ENCODE assay signal across 15 cellular contexts in genomic region chr17:55727275-55727674, GRCh38. TPM values are rescaled to one million over a fixed set of nuclear protein-coding genes. Genes with fewer than 3 reads are reported as not detected.
A peak's percentile ranks its signal among the peaks of the same experiment; 100 is the strongest.
DNase-seq lines count a peak whose midpoint lies in the region; ATAC-seq and TF ChIP-seq lines count a peak whose summit lies in the region.
"Had no signal": no experiment of that assay in that cellular context is flagged by ENCODE, and none has a peak within 500 bp of the region (broad histone marks: within the 10 kb centered on the region; RNA-seq: fewer than 3 reads in every experiment).

No MANE protein-coding gene starts in this region.

- H3K4me3 ChIP-seq in HEK293 (ENCODE audit: low read depth, low read length) (no peak overlapping the region), left lung (no peak overlapping the region), sigmoid colon (no peak overlapping the region)
- H3K4me3 ChIP-seq: BLaER1 had no signal

- no peak overlapping the region for H3K27ac Mint-ChIP-seq in activated CD8-positive, alpha-beta T cell treated with anti-CD3 and anti-CD28 coated beads, Interleukin-2, amount 10 ng/mL, durations not matched to agents 7 days and 5 days
- H3K27ac Mint-ChIP-seq: CD8-positive, alpha-beta memory T cell; IgD-negative memory B cell had no signal

- no peak for TF ChIP-seq POLR2A in sigmoid colon (IDR thresholded peaks at IDR 0.05)

- no peaks in the 10 kb centered on the region for H3K36me3 ChIP-seq in HEK293 (ENCODE audit: control insufficient read depth in 2 of 2, insufficient read depth in 1 of 2, low read length in 2 of 2)
- no peaks in the 10 kb centered on the region for H3K36me3 ChIP-seq in left lung
- no peaks in the 10 kb centered on the region for H3K36me3 ChIP-seq in sigmoid colon
- H3K36me3 ChIP-seq: BLaER1 had no signal

- DNase-seq in NCI-H69 (lab: John Stamatoyannopoulos, UW) = peak; percentile 14
- DNase-seq in left lung = no peak
- no peak for DNase-seq in sigmoid colon
- no peak for DNase-seq in activated CD8-positive, alpha-beta T cell treated with anti-CD3 and anti-CD28 coated beads, Interleukin-2, amount 10 ng/mL, durations not matched to agents 7 days and 5 days
- no peak for DNase-seq in NOMO-1 treated with DMSO at 0.1 percent for 48 hours (lab: John Stamatoyannopoulos, UW; ENCODE audit: unreplicated experiment)
- DNase-seq: CD8-positive, alpha-beta memory T cell; MV-4-11; NCI-H146; NCI-H345; SIG-M5; SW 1271 had no signal

- 75 to 88% methylated on average over 6 of the region's 6 CpGs for WGBS in sigmoid colon, 2 donors

- H3K4me3 Mint-ChIP-seq in activated CD8-positive, alpha-beta T cell treated with anti-CD3 and anti-CD28 coated beads, Interleukin-2, amount 10 ng/mL, durations not matched to agents 7 days and 5 days = no peak overlapping the region
- H3K4me3 Mint-ChIP-seq: CD8-positive, alpha-beta memory T cell; IgD-negative memory B cell had no signal

- TF ChIP-seq EP300 in sigmoid colon (IDR thresholded peaks at IDR 0.05) = no peak

- no peaks in the 10 kb centered on the region for H3K9me3 Mint-ChIP-seq in activated CD8-positive, alpha-beta T cell treated with anti-CD3 and anti-CD28 coated beads, Interleukin-2, amount 10 ng/mL, durations not matched to agents 7 days and 5 days (ENCODE audit: insufficient read depth)
- H3K9me3 Mint-ChIP-seq: CD8-positive, alpha-beta memory T cell; IgD-negative memory B cell had no signal

- H3K27me3 ChIP-seq in left lung (peaks cover 0 to 11% of the 10 kb centered on the region in 2 donors), sigmoid colon (no peaks in the 10 kb centered on the region)
- H3K27me3 ChIP-seq: BLaER1 had no signal

- no peak for TF ChIP-seq CTCF in HEK293 (tag by site-specific recombination; IDR thresholded peaks at IDR 0.05)
- no peak for TF ChIP-seq CTCF in left lung (IDR thresholded peaks at IDR 0.05)
- TF ChIP-seq CTCF in sigmoid colon (IDR thresholded peaks at IDR 0.05) = no peak

- H3K27me3 Mint-ChIP-seq in activated CD8-positive, alpha-beta T cell treated with anti-CD3 and anti-CD28 coated beads, Interleukin-2, amount 10 ng/mL, durations not matched to agents 7 days and 5 days (ENCODE audit: low read depth) = peaks cover 39% of the 10 kb centered on the region

- no peaks in the 10 kb centered on the region for H3K4me1 Mint-ChIP-seq in activated CD8-positive, alpha-beta T cell treated with anti-CD3 and anti-CD28 coated beads, Interleukin-2, amount 10 ng/mL, durations not matched to agents 7 days and 5 days (ENCODE audit: low read depth)
- H3K4me1 Mint-ChIP-seq: CD8-positive, alpha-beta memory T cell had no signal

- CTCF ChIA-PET in HEK293 (lab: Yijun Ruan, JAX) = interaction anchor here (0.6 to 1.4 kb wide), 3 partner anchors 9 to 86 kb away, joined by 3 to 7 read pairs (median 3); no protein-coding TSS in a partner anchor
- CTCF ChIA-PET in activated CD8-positive, alpha-beta T cell treated with anti-CD3 and anti-CD28 coated beads, Interleukin-2, amount 10 ng/mL, durations not matched to agents 7 days and 5 days (lab: Charles Lee) = interaction anchor here (1.8 kb wide), 1 partner anchor 9 kb away, joined by 7 read pairs; no protein-coding TSS in a partner anchor

- no peak overlapping the region for H3K27ac ChIP-seq in HEK293 (ENCODE audit: extremely low read depth, low read depth, low read length)
- H3K27ac ChIP-seq in left lung = peak overlapping the region; percentile 28 to 39
- peak overlapping the region in 3 of 4 donors; percentile 80 to 85 (median 82) for H3K27ac ChIP-seq in sigmoid colon
- H3K27ac ChIP-seq: BLaER1 had no signal

- intact Hi-C loops in left lung (cut with DNase I) (no loop called here), sigmoid colon (cut with DNase I) (loop anchor here (10.0 kb wide), 2 partner anchors 312 to 372 kb away; no protein-coding TSS in a partner anchor)

- peaks cover 37% of the 10 kb centered on the region for H3K4me1 ChIP-seq in HEK293 (ENCODE audit: control insufficient read depth, insufficient read depth, low read length)
- peaks cover 4 to 7% of the 10 kb centered on the region in 2 donors for H3K4me1 ChIP-seq in left lung
- H3K4me1 ChIP-seq in sigmoid colon = peaks cover 0 to 85% (median 73%) of the 10 kb centered on the region in 4 donors

- ATAC-seq in left lung (no peak), GM18511 (IDR thresholded peaks at IDR 0.05; ENCODE audit: unreplicated experiment) (no peak)
- ATAC-seq in activated CD8-positive, alpha-beta T cell treated with anti-CD3 and anti-CD28 coated beads, Interleukin-2, amount 10 ng/mL, durations not matched to agents 7 days and 5 days = no peak

- POLR2A ChIA-PET in HEK293 (lab: Yijun Ruan, JAX) = interaction anchor here (1.5 kb wide), 1 partner anchor 24 kb away, joined by 15 read pairs; the partner anchor contains the start of gene PCTP
- POLR2A ChIA-PET in activated CD8-positive, alpha-beta T cell treated with anti-CD3 and anti-CD28 coated beads, Interleukin-2, amount 10 ng/mL, durations not matched to agents 7 days and 5 days (lab: Charles Lee) = no interaction called here

- no peaks in the 10 kb centered on the region for H3K36me3 Mint-ChIP-seq in activated CD8-positive, alpha-beta T cell treated with anti-CD3 and anti-CD28 coated beads, Interleukin-2, amount 10 ng/mL, durations not matched to agents 7 days and 5 days (ENCODE audit: low read depth)
- H3K36me3 Mint-ChIP-seq: CD8-positive, alpha-beta memory T cell; IgD-negative memory B cell had no signal

- H3K9me3 ChIP-seq in HEK293 (ENCODE audit: control insufficient read depth, insufficient read depth, low read depth, low read length) (no peaks in the 10 kb centered on the region), left lung (no peaks in the 10 kb centered on the region), sigmoid colon (no peaks in the 10 kb centered on the region)
- H3K9me3 ChIP-seq: BLaER1 had no signal

TF ChIP-seq in HEK293, 187 proteins besides CTCF, POLR2A, EP300 and RAD21 (continues in another document):
- no peak for TF ChIP-seq ZEB2 (tag by site-specific recombination; IDR thresholded peaks at IDR 0.05)
- no peak for TF ChIP-seq ZNF768 (tag by site-specific recombination; IDR thresholded peaks at IDR 0.05)
- TF ChIP-seq ZNF324 (tag by site-specific recombination; IDR thresholded peaks at IDR 0.05) = no peak
- TF ChIP-seq ZNF513 (tag by site-specific recombination; IDR thresholded peaks at IDR 0.05) = no peak
- no peak for TF ChIP-seq ZNF473 (tag by site-specific recombination; IDR thresholded peaks at IDR 0.05)
- TF ChIP-seq ZNF341 (tag by site-specific recombination; IDR thresholded peaks at IDR 0.05; ENCODE audit: low read depth) = peak; percentile 26; the same call in 1 of the 2 replicates
- peak; percentile 57; the same call in 1 of the 2 replicates for TF ChIP-seq WT1 (tag by site-specific recombination; IDR thresholded peaks at IDR 0.05)
- TF ChIP-seq ZNF202 (tag by site-specific recombination; IDR thresholded peaks at IDR 0.05; ENCODE audit: borderline replicate concordance) = no peak
- no peak for TF ChIP-seq ZNF211 (tag by site-specific recombination; IDR thresholded peaks at IDR 0.05; ENCODE audit: low read depth)
- no peak for TF ChIP-seq ZSCAN18 (tag by site-specific recombination; IDR thresholded peaks at IDR 0.05)
- TF ChIP-seq KLF8 (tag by site-specific recombination; IDR thresholded peaks at IDR 0.05) = no peak
- no peak for TF ChIP-seq ZFP69B (tag by site-specific recombination; IDR thresholded peaks at IDR 0.05)
- no peak for TF ChIP-seq AEBP2 (tag by site-specific recombination; IDR thresholded peaks at IDR 0.05; ENCODE audit: borderline replicate concordance)

RNA-seq across cellular contexts. Expression of gene TMEM100, which starts 4.6 kb away (rescaled TPM):
- total RNA-seq in left lung (100 to 1,000 TPM in 1 of 2 donors, 10 to 100 TPM in 1; 63.1 to 164 TPM), sigmoid colon (10 to 100 TPM in 3 of 4 donors, 1 to 10 TPM in 1; 9.0 to 25.0 (median 15.3) TPM)
- 1 to 10 TPM; 2.5 to 7.1 (median 5.4) TPM for polyA plus RNA-seq in sigmoid colon
- not detected for total RNA-seq in activated CD8-positive, alpha-beta T cell treated with anti-CD3 and anti-CD28 coated beads, Interleukin-2, amount 10 ng/mL, durations not matched to agents 7 days and 5 days
- total RNA-seq: CD8-positive, alpha-beta memory T cell had no signal
- polyA plus RNA-seq: CD8-positive, alpha-beta memory T cell; IgD-negative memory B cell had no signal

RNA-seq across cellular contexts. Expression of gene PCTP, which starts 23.6 kb away (rescaled TPM):
- total RNA-seq in left lung (10 to 100 TPM; 22.9 to 23.6 TPM), sigmoid colon (10 to 100 TPM; 20.8 to 25.0 (median 23.9) TPM)
- polyA plus RNA-seq in sigmoid colon = 10 to 100 TPM; 28.9 to 64.7 (median 45.0) TPM
- 1 to 10 TPM; 7.7 to 8.2 TPM for total RNA-seq in activated CD8-positive, alpha-beta T cell treated with anti-CD3 and anti-CD28 coated beads, Interleukin-2, amount 10 ng/mL, durations not matched to agents 7 days and 5 days

Comparison
In these comparisons a context has a peak if more than half of its experiments do, and no peak if none do; other contexts are left out.
1. RNA of gene TMEM100, which starts 4.6 kb away (total RNA-seq): 63.1 to 164 TPM in left lung and 9.0 to 25.0 TPM in sigmoid colon; not detected in activated CD8-positive, alpha-beta T cell treated with anti-CD3 and anti-CD28 coated beads, Interleukin-2, amount 10 ng/mL, durations not matched to agents 7 days and 5 days; every median in the first group is over 4 times any median in the second.